Comparison of ENCODE assay signal across 8 cellular contexts in the genomic region with DNA sequence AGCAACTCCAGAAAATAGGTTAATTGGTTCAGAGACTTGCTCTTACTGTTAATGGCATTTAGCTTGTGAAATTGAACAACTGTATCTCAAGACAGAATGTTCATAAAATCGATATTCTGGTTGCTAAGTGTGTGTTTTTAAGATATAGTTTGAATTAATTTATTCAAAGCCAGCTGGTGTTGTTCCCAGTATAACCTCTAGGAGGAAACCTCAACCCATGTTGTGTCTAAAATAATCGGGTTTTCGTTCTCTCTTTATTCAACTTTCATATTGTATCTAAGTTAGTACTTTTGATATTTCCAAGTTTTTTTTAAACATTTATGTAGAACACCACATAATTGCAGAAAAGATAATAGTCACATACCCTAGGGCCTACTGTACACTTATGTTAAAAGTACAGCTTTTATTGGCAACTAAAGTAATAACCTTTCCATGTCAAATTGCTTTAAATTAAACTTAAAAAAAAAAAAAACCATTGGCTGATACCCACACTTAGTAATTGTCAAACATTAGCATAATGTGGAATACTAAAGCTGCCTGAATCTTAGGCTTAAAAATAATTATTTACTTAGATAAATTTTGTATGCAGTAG.
DNase-seq lines count a peak whose midpoint lies in the region; ATAC-seq, FAIRE-seq and TF ChIP-seq lines count a peak whose summit lies in the region.

No MANE protein-coding gene starts in this region.

- POLR2A ChIA-PET in MCF 10A (lab: Yijun Ruan, JAX) = no interaction called here

- H3K9ac ChIP-seq in mesendoderm (ENCODE audit: low read length) = no peak overlapping the region

- no peak overlapping the region for H4K8ac ChIP-seq in mesendoderm (ENCODE audit: low read depth, low read length)

- no peak for TF ChIP-seq POLR2A in GM12892 (IDR thresholded peaks at IDR 0.05; ENCODE audit: low read depth, low read length)

- no peak overlapping the region for H3K23ac ChIP-seq in mesendoderm (ENCODE audit: low read length)

- no peaks in the 10 kb centered on the region for H3K79me2 ChIP-seq in mesendoderm (ENCODE audit: control insufficient read depth, insufficient read depth, low read length)

- no peak overlapping the region for H3K4me2 ChIP-seq in mesendoderm (ENCODE audit: low read length)

- H4K5ac ChIP-seq in mesendoderm (ENCODE audit: low read length) = no peak overlapping the region

- no peak overlapping the region for H3K4me3 ChIP-seq in mesendoderm (ENCODE audit: low read length)
- no peak overlapping the region for H3K4me3 ChIP-seq in H7 (ENCODE audit: insufficient read depth, low read depth, low read length)

- ATAC-seq in esophagus mucosa = no peak

- no peak overlapping the region for H2BK15ac ChIP-seq in mesendoderm (replicated peaks; ENCODE audit: low read depth)

- H3K27me3 ChIP-seq in mesendoderm (ENCODE audit: insufficient read depth, low read length, poor library complexity) (no peaks in the 10 kb centered on the region), H7 (ENCODE audit: control insufficient read depth, insufficient read depth, low read length) (no peaks in the 10 kb centered on the region)

- WGBS in mesendoderm (ENCODE audit: extremely low coverage, insufficient coverage, low lambda C conversion rate) = no CpG with 5 or more reads among the region's 3 CpGs

- no peak overlapping the region for H3K18ac ChIP-seq in mesendoderm (ENCODE audit: low read length)

- BruUV-seq in MCF 10A (replicated peaks; lab: Mats Ljungman, UMichigan) = no TSS peak

- H3K36me3 Mint-ChIP-seq in MCF 10A (ENCODE audit: insufficient read depth, unreplicated experiment) (no peaks in the 10 kb centered on the region), nephron (ENCODE audit: low read depth) (no peaks in the 10 kb centered on the region)

- H3K9me3 Mint-ChIP-seq in MCF 10A (ENCODE audit: unreplicated experiment) (no peaks in the 10 kb centered on the region), nephron (no peaks in the 10 kb centered on the region)

- no peak overlapping the region for H2BK5ac ChIP-seq in mesendoderm (ENCODE audit: low read length)

- H3K36me3 ChIP-seq in mesendoderm (ENCODE audit: control insufficient read depth, insufficient read depth, low read length) (no peaks in the 10 kb centered on the region), H7 (replicated peaks; ENCODE audit: control insufficient read depth, insufficient read depth, low read length) (no peaks in the 10 kb centered on the region)

- H3K79me1 ChIP-seq in mesendoderm (ENCODE audit: low read length) = no peaks in the 10 kb centered on the region

- no peak overlapping the region for H3K27ac ChIP-seq in mesendoderm (ENCODE audit: low read depth, low read length)

- peak; percentile 14 for FAIRE-seq in GM12892 (lab: Jason Lieb, UNC)

- no peaks in the 10 kb centered on the region for H3K4me1 Mint-ChIP-seq in MCF 10A (ENCODE audit: insufficient read depth, unreplicated experiment)
- no peaks in the 10 kb centered on the region for H3K4me1 Mint-ChIP-seq in nephron

- CTCF ChIA-PET in MCF 10A (lab: Yijun Ruan, JAX) = interaction anchor here (0.5 to 7.6 kb wide), 33 partner anchors 9 to 1767 kb away, joined by 3 to 53 read pairs (median 3); no protein-coding TSS in a partner anchor

- H3K4me1 ChIP-seq in mesendoderm (ENCODE audit: control insufficient read depth, low read depth, low read length) = no peaks in the 10 kb centered on the region

- no peak overlapping the region for H3K4ac ChIP-seq in mesendoderm (ENCODE audit: low read depth, low read length)

- H3K56ac ChIP-seq in mesendoderm (ENCODE audit: low read length) = no peak overlapping the region

- TF ChIP-seq CTCF in MCF 10A (IDR thresholded peaks at IDR 0.05; ENCODE audit: unreplicated experiment) (peak; percentile 67), nephron (IDR thresholded peaks at IDR 0.05; ENCODE audit: unreplicated experiment in 3 of 3) (peak; percentile 64 to 82 (median 76))

- no peak overlapping the region for H2BK120ac ChIP-seq in mesendoderm (ENCODE audit: low read depth, low read length)

- DNase-seq in GM12892 (ENCODE audit: insufficient read length) = no peak
- DNase-seq in HT-29 (ENCODE audit: low spot score) = peak; percentile 15
- DNase-seq in MCF 10A (ENCODE audit: unreplicated experiment) = peak; percentile 30
- DNase-seq in mesendoderm = no peak
- DNase-seq in NCI-H146 (lab: John Stamatoyannopoulos, UW) = no peak
- DNase-seq in H7 = no peak

- H2AK5ac ChIP-seq in mesendoderm (ENCODE audit: low read length) = no peak overlapping the region

- intact Hi-C loops in MCF 10A (cut with micrococcal nuclease) = loop anchor here (1.0 to 10.0 kb wide), 2 partner anchors 269 to 444 kb away; no protein-coding TSS in a partner anchor

- H3K4me3 Mint-ChIP-seq in MCF 10A (ENCODE audit: unreplicated experiment) = no peak overlapping the region
- H3K4me3 Mint-ChIP-seq in nephron = no peak overlapping the region

- H3K27me3 Mint-ChIP-seq in MCF 10A (ENCODE audit: insufficient read depth, unreplicated experiment) = peaks cover 76% of the 10 kb centered on the region
- no peaks in the 10 kb centered on the region for H3K27me3 Mint-ChIP-seq in nephron (ENCODE audit: low read depth)

- H3K27ac Mint-ChIP-seq in MCF 10A (ENCODE audit: low read depth, unreplicated experiment) (no peak overlapping the region), nephron (no peak overlapping the region)

Comparison
In these comparisons a context has a peak if more than half of its experiments do, and no peak if none do; other contexts are left out.
1. DNase-seq: peak in HT-29 (single experiment) and MCF 10A (single experiment); none in GM12892 (single experiment), mesendoderm (single experiment), NCI-H146 (single experiment) and H7 (single experiment).